ENCODE assay signal across 11 cellular contexts in genomic region chr1:225977937-225978748, GRCh38.
DNase-seq lines count a peak whose midpoint lies in the region; ATAC-seq and TF ChIP-seq lines count a peak whose summit lies in the region.
"Had no signal": no experiment of that assay in that cellular context is flagged by ENCODE, and none has a peak within 500 bp of the region (broad histone marks: within the 10 kb centered on the region; RNA-seq: fewer than 3 reads in every experiment).

No MANE protein-coding gene starts in this region.

- ATAC-seq in GM19397 (IDR thresholded peaks at IDR 0.05; ENCODE audit: unreplicated experiment) (peak; percentile 73), HG03064 (IDR thresholded peaks at IDR 0.05; ENCODE audit: low read depth, unreplicated experiment) (peak; percentile 85), GM19467 (IDR thresholded peaks at IDR 0.05; ENCODE audit: unreplicated experiment) (no peak)
- ATAC-seq: left colon, Right ventricle myocardium inferior had no signal

- peak; percentile 22 for TF ChIP-seq CTCF in GM12873 (IDR thresholded peaks at IDR 0.05; ENCODE audit: insufficient read depth, low read depth, low read length, missing control alignments)

- DNase-seq in activated CD8-positive, alpha-beta memory T cell treated with anti-CD3 and anti-CD28 coated beads, Interleukin-2, amount 50 U/mL, for 48 hours = peak; percentile 49
- no peak for DNase-seq in NCI-H2081 (lab: John Stamatoyannopoulos, UW)
- DNase-seq in COLO829 (ENCODE audit: low spot score) = no peak
- DNase-seq in inferior parietal cortex (ENCODE audit: extremely low spot score) = no peak
- DNase-seq: left colon, testis had no signal
